In the genomic region with DNA sequence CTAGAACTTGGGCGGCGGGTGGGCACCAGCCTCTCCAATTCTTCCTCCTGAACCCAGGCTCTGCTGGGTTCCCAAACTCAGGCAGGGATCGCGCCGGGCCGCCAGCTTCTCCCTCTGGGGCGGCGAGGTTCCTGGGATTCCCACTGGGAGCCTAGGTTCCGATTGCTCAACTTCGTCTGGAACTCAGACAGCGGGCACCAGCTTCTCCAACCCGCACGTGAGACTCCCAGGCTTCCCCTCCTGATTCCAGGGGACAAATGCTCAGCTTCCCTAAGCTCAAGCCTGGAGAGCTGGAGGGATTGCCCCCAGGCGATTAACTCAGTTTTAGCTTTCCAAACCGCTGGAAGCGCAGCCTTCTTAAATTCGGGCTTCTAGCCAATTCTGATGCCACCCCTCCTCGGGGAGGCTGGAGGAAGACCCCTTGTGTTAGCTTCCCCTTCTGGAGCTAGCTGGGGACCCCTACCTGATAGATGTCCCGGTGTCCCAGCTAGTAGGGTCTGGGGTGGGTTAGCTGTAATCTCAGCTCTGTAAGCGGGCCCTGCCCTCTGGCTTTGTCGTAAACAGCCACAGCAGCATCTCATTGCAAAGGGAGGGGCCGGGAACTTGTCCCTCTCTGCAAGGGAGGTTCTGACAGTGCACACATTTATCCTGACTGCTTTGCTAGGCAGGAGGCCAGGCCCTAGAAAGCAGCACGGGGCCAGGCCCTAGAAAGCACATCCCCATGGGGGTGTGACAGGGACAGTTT, we compare ENCODE assay signal across 8 cellular contexts. TPM values are rescaled to one million over a fixed set of nuclear protein-coding genes. Genes with fewer than 3 reads are reported as not detected.
A peak's percentile ranks its signal among the peaks of the same experiment; 100 is the strongest.
DNase-seq lines count a peak whose midpoint lies in the region; ATAC-seq and TF ChIP-seq lines count a peak whose summit lies in the region.

No MANE protein-coding gene starts in this region.

- H3K9ac ChIP-seq in ES-I3 (ENCODE audit: low read depth, low read length), result peak overlapping the region; percentile 64

- H3K9me3 ChIP-seq in ES-I3 (ENCODE audit: control insufficient read depth, insufficient read depth, low read length) (no peaks in the 10 kb centered on the region), ectodermal cell (ENCODE audit: control insufficient read depth, low read length) (no peaks in the 10 kb centered on the region)

- H3K27me3 ChIP-seq in ectodermal cell (ENCODE audit: control insufficient read depth, insufficient read depth, low read length, poor library complexity, severe bottlenecking), result no peaks in the 10 kb centered on the region

- H3K4me1 ChIP-seq in ES-I3 (ENCODE audit: insufficient read depth, low read length), result no peaks in the 10 kb centered on the region; the same call in 1 of the 2 replicates
- peaks cover 8% of the 10 kb centered on the region for H3K4me1 ChIP-seq in ectodermal cell (ENCODE audit: control insufficient read depth, insufficient read depth, low read length)

- peak overlapping the region; percentile 83 for H3K4me3 Mint-ChIP-seq in nephron progenitor cell

- H3K36me3 Mint-ChIP-seq in nephron progenitor cell (ENCODE audit: low read depth), result peaks cover 17% of the 10 kb centered on the region

- H3K27ac Mint-ChIP-seq in nephron progenitor cell, result no peak overlapping the region

- no peak for ATAC-seq in GM21390 (IDR thresholded peaks at IDR 0.05; ENCODE audit: unreplicated experiment)

- H3K27ac ChIP-seq in ectodermal cell (ENCODE audit: insufficient read depth, low read depth, low read length, poor library complexity, severe bottlenecking), result no peak overlapping the region
- H3K27ac ChIP-seq in caudate nucleus (ENCODE audit: low read depth, low read length), result no peak overlapping the region

- 17 to 18% methylated on average over 23 of the region's 23 CpGs for WGBS in ectodermal cell, 2 experiments

- peak overlapping the region; percentile 74 for H3K4me3 ChIP-seq in ectodermal cell (ENCODE audit: insufficient read depth, low read depth, low read length)

- peaks cover 15% of the 10 kb centered on the region for H3K4me1 Mint-ChIP-seq in nephron progenitor cell

- H3K9me3 Mint-ChIP-seq in nephron progenitor cell, result no peaks in the 10 kb centered on the region

- DNase-seq in M059J (ENCODE audit: low read depth), result peak; percentile 18
- DNase-seq in nephron progenitor cell, result no peak
- DNase-seq in stimulated activated CD4-positive, alpha-beta T cell treated with anti-CD3 and anti-CD28 coated beads, Interleukin-2, amount 100 ng/mL, for 48 hours, result no peak
- DNase-seq in NCI-H2171 treated with DMSO at 0.1 percent for 48 hours (lab: John Stamatoyannopoulos, UW), result no peak
- DNase-seq in caudate nucleus (lab: John Stamatoyannopoulos, UW), result no peak

- no peaks in the 10 kb centered on the region for H3K36me3 ChIP-seq in ES-I3 (ENCODE audit: insufficient read depth, low read length)
- H3K36me3 ChIP-seq in ectodermal cell (ENCODE audit: control insufficient read depth, insufficient read depth, low read length), result no peaks in the 10 kb centered on the region

- no peak for TF ChIP-seq CTCF in nephron progenitor cell (IDR thresholded peaks at IDR 0.05)

- no peaks in the 10 kb centered on the region for H3K27me3 Mint-ChIP-seq in nephron progenitor cell (ENCODE audit: low read depth, poor library complexity)

RNA-seq across cellular contexts. Expression of gene MCOLN1, which starts 0.7 kb away (rescaled TPM):
- 2.9 and 7.8 TPM in 2 replicates for total RNA-seq in M059J (2014; rRNA removed; shearing (Covaris generic))
- 15.2 TPM for polyA plus RNA-seq in ectodermal cell (2013, experiment 1 of 4)
- 19.7 TPM for polyA plus RNA-seq in ectodermal cell (2013, experiment 2 of 4)
- 12.3 TPM for polyA plus RNA-seq in ectodermal cell (2013, experiment 3 of 4)
- polyA plus RNA-seq in ectodermal cell (2013, experiment 4 of 4), result 14.1 TPM

RNA-seq across cellular contexts. Expression of gene ZNF358, which starts 7.2 kb away (rescaled TPM):
- 27.2 and 55.4 TPM in 2 replicates for total RNA-seq in M059J (2014; rRNA removed; shearing (Covaris generic))
- 65.4 TPM for polyA plus RNA-seq in ectodermal cell (2013, experiment 1 of 4)
- 78.9 TPM for polyA plus RNA-seq in ectodermal cell (2013, experiment 2 of 4)
- 63.0 TPM for polyA plus RNA-seq in ectodermal cell (2013, experiment 3 of 4)
- 66.9 TPM for polyA plus RNA-seq in ectodermal cell (2013, experiment 4 of 4)

RNA-seq across cellular contexts. Expression of gene PNPLA6, which starts 12.4 kb away (rescaled TPM):
- 46.3 and 86.0 TPM in 2 replicates for total RNA-seq in M059J (2014; rRNA removed; shearing (Covaris generic))
- polyA plus RNA-seq in ectodermal cell (2013, experiment 1 of 4), result 148 TPM
- 166 TPM for polyA plus RNA-seq in ectodermal cell (2013, experiment 2 of 4)
- 99.0 TPM for polyA plus RNA-seq in ectodermal cell (2013, experiment 3 of 4)
- polyA plus RNA-seq in ectodermal cell (2013, experiment 4 of 4), result 112 TPM

RNA-seq across cellular contexts. Expression of gene PEX11G, which starts 34.3 kb away (rescaled TPM):
- total RNA-seq in M059J (2014; rRNA removed; shearing (Covaris generic)), result 0.20 and 0.74 TPM in 2 replicates
- 4.7 TPM for polyA plus RNA-seq in ectodermal cell (2013, experiment 1 of 4)
- polyA plus RNA-seq in ectodermal cell (2013, experiment 2 of 4), result 3.3 TPM
- 3.6 TPM for polyA plus RNA-seq in ectodermal cell (2013, experiment 3 of 4)
- 4.7 TPM for polyA plus RNA-seq in ectodermal cell (2013, experiment 4 of 4)
